25 cellular contexts compared by ENCODE assay signal in the genomic region with DNA sequence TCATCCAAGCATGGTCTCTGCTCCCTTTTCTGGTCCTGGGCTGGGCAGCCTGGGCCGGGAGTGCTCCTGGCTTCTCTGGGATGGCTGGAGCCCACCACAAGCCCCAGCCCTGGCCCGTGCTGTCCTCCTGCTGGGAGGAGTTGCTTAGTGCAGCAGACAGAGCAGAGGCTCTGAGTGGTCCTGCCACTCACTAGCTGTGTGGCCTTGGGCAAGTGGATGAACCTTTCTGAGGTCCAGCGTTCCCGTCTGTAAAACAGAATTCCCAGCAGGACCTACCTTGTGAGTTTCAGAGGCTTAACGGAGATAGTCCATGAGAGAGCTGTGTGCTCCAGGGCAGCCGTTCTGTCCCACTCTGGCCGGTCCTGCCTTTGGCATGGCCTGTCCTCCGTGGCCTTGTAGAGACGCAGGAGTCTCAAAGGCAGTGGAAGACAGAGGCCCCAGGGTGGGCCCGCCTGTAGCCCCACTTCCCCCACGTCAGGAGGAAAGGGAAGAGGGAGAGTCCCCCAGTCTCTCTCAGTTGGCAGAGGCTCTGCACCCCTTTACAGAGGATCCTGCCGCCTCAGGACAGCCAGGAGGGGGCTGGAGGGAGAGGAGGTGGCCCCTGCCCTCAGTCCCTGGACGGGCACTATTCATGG. TPM values are rescaled to one million over a fixed set of nuclear protein-coding genes. Genes with fewer than 3 reads are reported as not detected.
A peak's percentile ranks its signal among the peaks of the same experiment; 100 is the strongest.
DNase-seq lines count a peak whose midpoint lies in the region; ATAC-seq, FAIRE-seq and TF ChIP-seq lines count a peak whose summit lies in the region.
"Had no signal": no experiment of that assay in that cellular context is flagged by ENCODE, and none has a peak within 500 bp of the region (broad histone marks: within the 10 kb centered on the region; RNA-seq: fewer than 3 reads in every experiment).

No MANE protein-coding gene starts in this region.

- no peaks in the 10 kb centered on the region for H3K36me3 ChIP-seq in left ventricle myocardium inferior
- no peaks in the 10 kb centered on the region for H3K36me3 ChIP-seq in Panc1 (ENCODE audit: control insufficient read depth, insufficient read depth, low read length)
- no peaks in the 10 kb centered on the region for H3K36me3 ChIP-seq in H1 (ENCODE audit: control insufficient read depth in 2 of 4, insufficient read depth in 4 of 4, low read length in 3 of 4)
- H3K36me3 ChIP-seq: MG63, SJSA1 had no signal

- no peaks in the 10 kb centered on the region for H3K27me3 ChIP-seq in right cardiac atrium (ENCODE audit: control insufficient read depth, insufficient read depth)
- H3K27me3 ChIP-seq in left ventricle myocardium inferior (ENCODE audit: low read depth), result no peaks in the 10 kb centered on the region
- H3K27me3 ChIP-seq in Panc1 (ENCODE audit: control insufficient read depth, insufficient read depth, low read length), result no peaks in the 10 kb centered on the region
- no peaks in the 10 kb centered on the region; a peak in 1 of 7 replicates for H3K27me3 ChIP-seq in H1 (replicated peaks in 1 of 4; ENCODE audit: control insufficient read depth in 3 of 4, extremely low read depth in 1 of 4, insufficient read depth in 3 of 4, low read length in 3 of 4)
- H3K27me3 ChIP-seq: MG63 had no signal

- H2BK15ac ChIP-seq in H1 (ENCODE audit: low read length), result no peak overlapping the region

- no peak overlapping the region for H3K23ac ChIP-seq in H1 (ENCODE audit: insufficient read length)

- no peak overlapping the region for H2BK12ac ChIP-seq in H1 (ENCODE audit: low read depth, low read length)

- FAIRE-seq in H1 (lab: Jason Lieb, UNC) (no peak), urothelium cell line (lab: Jason Lieb, UNC) (no peak)
- FAIRE-seq: GM12892 had no signal

- POLR2A ChIA-PET in Panc1 (lab: Charles Lee) (no interaction called here), H1 (lab: Charles Lee; ENCODE audit: partially characterized antibody) (interaction anchor here (0.7 kb wide), 1 partner anchor 92 kb away, joined by 3 read pairs; no protein-coding TSS in a partner anchor)

- peak; percentile 1 to 7 for ATAC-seq in right cardiac atrium
- peak; percentile 14; the same call in 1 of the 2 replicates for ATAC-seq in Panc1
- ATAC-seq in sciatic nerve, result no peak
- no peak for ATAC-seq in GM21786 (IDR thresholded peaks at IDR 0.05; ENCODE audit: unreplicated experiment)
- ATAC-seq in HG03432 (IDR thresholded peaks at IDR 0.05; ENCODE audit: unreplicated experiment), result no peak
- ATAC-seq: Right ventricle myocardium inferior had no signal

- H3K4me1 ChIP-seq in right cardiac atrium (ENCODE audit: control insufficient read depth, insufficient read depth, low read length) (no peaks in the 10 kb centered on the region), left ventricle myocardium inferior (peaks cover 2% of the 10 kb centered on the region), Panc1 (ENCODE audit: control insufficient read depth, insufficient read depth, low read length) (peaks cover 2% of the 10 kb centered on the region), H1 (replicated peaks in 1 of 4; ENCODE audit: control insufficient read depth in 3 of 4, insufficient read depth in 4 of 4, low read length in 3 of 4) (no peaks in the 10 kb centered on the region)
- H3K4me1 ChIP-seq: SJSA1 had no signal

- TF ChIP-seq CTCF in left ventricle myocardium inferior (IDR thresholded peaks at IDR 0.05; ENCODE audit: borderline replicate concordance) (no peak), Panc1 (IDR thresholded peaks at IDR 0.05) (no peak), H1 (IDR thresholded peaks at IDR 0.05; ENCODE audit: control extremely low read depth in 1 of 3, insufficient read depth in 1 of 3, low read depth in 1 of 3, low read length in 3 of 3) (no peak)

- no peak overlapping the region for H2AK5ac ChIP-seq in H1 (ENCODE audit: low read depth, low read length)

- no peak overlapping the region for H2BK20ac ChIP-seq in H1 (ENCODE audit: low read length)

- H3K18ac ChIP-seq in H1 (ENCODE audit: extremely low read depth, low read length), result no peak overlapping the region

- BruUV-seq in Panc1 (replicated peaks; lab: Mats Ljungman, UMichigan), result no TSS peak

- in situ Hi-C loops in Panc1 (cut with HindIII; ENCODE audit: low pct_unique_long_range_greater_than_20kb, low sequenced_read_pairs), result no loop called here

- H3K56ac ChIP-seq in H1 (replicated peaks; ENCODE audit: insufficient read length, low read depth, low read length), result no peak overlapping the region

- TF ChIP-seq EP300 in H1 (IDR thresholded peaks at IDR 0.05; ENCODE audit: borderline replicate concordance in 1 of 2, low read depth in 2 of 2, low read length in 2 of 2), result no peak

- no peak overlapping the region for H3K4ac ChIP-seq in H1 (replicated peaks; ENCODE audit: insufficient read length, low read depth, low read length)

- H4K20me1 ChIP-seq in H1 (replicated peaks in 1 of 2; ENCODE audit: control insufficient read depth in 1 of 2, insufficient read depth in 2 of 2, low read length in 2 of 2), result peaks cover 0 to 2% of the 10 kb centered on the region in 2 experiments

- intact Hi-C loops in right cardiac atrium (cut with DNase I), result no loop called here
- intact Hi-C loops in left ventricle myocardium inferior (cut with micrococcal nuclease), result no loop called here
- intact Hi-C loops in Panc1 (cut with micrococcal nuclease; ENCODE audit: unreplicated experiment), result no loop called here
- intact Hi-C loops in sciatic nerve (cut with DNase I), result no loop called here

- DNase-seq in right cardiac atrium, result peak in 1 of 3 donors; percentile 35
- DNase-seq in left ventricle myocardium inferior, result no peak
- DNase-seq in Panc1 (ENCODE audit: low read depth, low spot score), result no peak
- no peak for DNase-seq in H1 (ENCODE audit: low read depth in 1 of 2, low spot score in 2 of 2)
- peak; percentile 55 for DNase-seq in sciatic nerve (ENCODE audit: low spot score)
- no peak for DNase-seq in urothelium cell line (ENCODE audit: low spot score)
- DNase-seq: Calu3, DND-41, GM23248, KG1, MG63, NCI-H1105 treated with DMSO at 0.1 percent for 48 hours, NCI-H2107, NCI-H446, NCI-H524 treated with DMSO at 0.1 percent for 48 hours, NCI-H774, PC-3 had no signal

- no peaks in the 10 kb centered on the region for H3K79me1 ChIP-seq in H1 (ENCODE audit: low read depth, low read length)

- no peak overlapping the region for H3K9ac ChIP-seq in H1 (replicated peaks in 1 of 4; ENCODE audit: extremely low read depth in 1 of 4, low read depth in 3 of 4, low read length in 3 of 4)
- H3K9ac ChIP-seq: GM23248 had no signal

- no peak overlapping the region for H3K4me3 ChIP-seq in right cardiac atrium (ENCODE audit: low read length)
- H3K4me3 ChIP-seq in left ventricle myocardium inferior, result no peak overlapping the region
- H3K4me3 ChIP-seq in Panc1 (ENCODE audit: low read depth in 2 of 2, low read length in 2 of 2), result no peak overlapping the region
- no peak overlapping the region for H3K4me3 ChIP-seq in H1 (ENCODE audit: extremely low read depth in 1 of 4, insufficient read depth in 2 of 4, low read depth in 3 of 4, low read length in 4 of 4)
- H3K4me3 ChIP-seq: GM23248, MG63, SJSA1 had no signal

- no peak overlapping the region for H3K4me2 ChIP-seq in H1 (ENCODE audit: insufficient read depth in 1 of 2, low read depth in 2 of 2, low read length in 2 of 2)

- CTCF ChIA-PET in Panc1 (lab: Charles Lee), result interaction anchor here (0.6 to 1.4 kb wide), 2 partner anchors 18 to 38 kb away, joined by 4 to 5 read pairs; a partner anchor contains a TSS
- CTCF ChIA-PET in H1 (lab: Charles Lee; ENCODE audit: partially characterized antibody), result interaction anchor here (1.0 to 59.2 kb wide), 5 partner anchors 18 to 405 kb away, joined by 3 to 2200 read pairs (median 65); a partner anchor contains a TSS

- WGBS in right cardiac atrium, result 69% methylated on average over 13 of the region's 13 CpGs
- 73% methylated on average over 13 of the region's 13 CpGs; no CpG with 5 or more reads in 1 of the 2 experiments for WGBS in H1 (ENCODE audit: extremely low coverage in 1 of 2, insufficient coverage in 1 of 2, insufficient read length in 1 of 2, insufficient replicate concordance in 2 of 2, low coverage in 1 of 2, low lambda C conversion rate in 2 of 2, missing lambda C conversion rate in 1 of 2), 2 experiments

- no peak overlapping the region for H3K14ac ChIP-seq in H1 (ENCODE audit: insufficient read length)

- no peak overlapping the region for H3K27ac ChIP-seq in right cardiac atrium (ENCODE audit: low read length)
- H3K27ac ChIP-seq in left ventricle myocardium inferior (replicated peaks), result no peak overlapping the region
- H3K27ac ChIP-seq in Panc1 (ENCODE audit: low read length), result no peak overlapping the region
- no peak overlapping the region for H3K27ac ChIP-seq in H1 (ENCODE audit: low read depth, low read length)
- H3K27ac ChIP-seq: GM23248, SJSA1 had no signal

- H3K9me3 ChIP-seq in right cardiac atrium (ENCODE audit: control insufficient read depth, low read length) (no peaks in the 10 kb centered on the region), left ventricle myocardium inferior (replicated peaks) (no peaks in the 10 kb centered on the region), Panc1 (ENCODE audit: control insufficient read depth, insufficient read depth, low read depth, low read length) (no peaks in the 10 kb centered on the region), H1 (ENCODE audit: insufficient read depth in 2 of 2, low read depth in 1 of 2, low read length in 1 of 2) (no peaks in the 10 kb centered on the region)
- H3K9me3 ChIP-seq: MG63, SJSA1 had no signal

- H3K79me2 ChIP-seq in H1 (ENCODE audit: control insufficient read depth in 1 of 2, insufficient read depth in 2 of 2, low read length in 2 of 2), result no peaks in the 10 kb centered on the region

- no peak overlapping the region for H4K91ac ChIP-seq in H1 (replicated peaks; ENCODE audit: insufficient read length, low read length)

- no peak overlapping the region for H2BK120ac ChIP-seq in H1 (replicated peaks; ENCODE audit: low read depth, low read length)

- peak overlapping the region; percentile 51 for H4K8ac ChIP-seq in H1 (ENCODE audit: extremely low read depth, insufficient read depth, low read length)

- no peak for TF ChIP-seq POLR2A in H1 (IDR thresholded peaks at IDR 0.05; ENCODE audit: control extremely low read depth in 1 of 2, low read depth in 2 of 2, low read length in 2 of 2)

- no peak overlapping the region for H4K5ac ChIP-seq in H1 (ENCODE audit: insufficient read length, low read depth, low read length)

- H3K23me2 ChIP-seq in H1 (ENCODE audit: low read depth, low read length), result no peaks in the 10 kb centered on the region

- H2BK5ac ChIP-seq in H1 (ENCODE audit: low read depth, low read length), result no peak overlapping the region

- no peak for TF ChIP-seq RAD21 in H1 (IDR thresholded peaks at IDR 0.05 in 1 of 2, conservative IDR thresholded peaks at IDR 0.05 in 1 of 2; ENCODE audit: low read depth in 2 of 2, low read length in 2 of 2)

- no peak overlapping the region for H2AFZ ChIP-seq in H1 (ENCODE audit: low read length)
- H2AFZ ChIP-seq: GM23248 had no signal

RNA-seq across cellular contexts. Expression of a gene that starts 7.8 kb away (rescaled TPM):
- total RNA-seq in right cardiac atrium (100 to 1,000 TPM in 1 of 4 donors, 10 to 100 TPM in 3; 75.8 to 131 (median 93.4) TPM), left ventricle myocardium inferior (43.0 TPM), Panc1 (2021; ENCODE audit: unreplicated experiment) (26.5 TPM), sciatic nerve (336 TPM)
- polyA plus RNA-seq in right cardiac atrium (70.9 TPM), H1 (2011; rRNA removed) (7.1 and 15.1 TPM in 2 replicates)
- polyA plus RNA-seq in Panc1 (2012; ENCODE audit: insufficient read length), result 26.4 TPM
- total RNA-seq in H1 (2021; fragmentation: NEBNext Ultra II Directional; extraction: Animal tissue kit (Norgen Biotek cat#: 25700)), result 11.2 and 13.8 TPM in 2 replicates
- polyA plus RNA-seq in H1 (2011; cell fraction: cytosol; rRNA removed), result 12.4 TPM
- 107 TPM for polyA plus RNA-seq in H1 (2011; cell fraction: nucleus; rRNA removed)
- polyA plus RNA-seq in H1 (2012, experiment 1 of 2), result 9.4 to 17.6 TPM (median 14.5 TPM) in 4 replicates
- 5.4 TPM for polyA plus RNA-seq in H1 (2012, experiment 2 of 2)
- 5.8 TPM for polyA plus RNA-seq in H1 (2013, experiment 1 of 2)
- polyA plus RNA-seq in H1 (2013, experiment 2 of 2), result 4.9 TPM
- polyA minus RNA-seq in H1 (2011; rRNA and poly(A)+ RNA removed), result 4.1 and 7.9 TPM in 2 replicates
- polyA minus RNA-seq in H1 (2011; cell fraction: cytosol; rRNA and poly(A)+ RNA removed), result 12.5 TPM
- polyA minus RNA-seq in H1 (2011; cell fraction: nucleus; rRNA and poly(A)+ RNA removed), result 40.4 TPM
- total RNA-seq: RPMI7951 had no signal

RNA-seq across cellular contexts. Expression of a gene that starts 37.8 kb away (rescaled TPM):
- total RNA-seq in right cardiac atrium (10 to 100 TPM in 2 of 4 donors, 1 to 10 TPM in 2; 6.9 to 12.2 (median 9.6) TPM), left ventricle myocardium inferior (14.0 TPM), Panc1 (2021; ENCODE audit: unreplicated experiment) (0.10 TPM), sciatic nerve (12.5 TPM)
- polyA plus RNA-seq in right cardiac atrium (13.5 TPM), H1 (2011; rRNA removed) (not detected in 2 replicates)
- polyA plus RNA-seq in Panc1 (2012; ENCODE audit: insufficient read length), result 0.24 TPM
- total RNA-seq in H1 (2021; fragmentation: NEBNext Ultra II Directional; extraction: Animal tissue kit (Norgen Biotek cat#: 25700)), result not detected in 2 replicates
- polyA plus RNA-seq in H1 (2011; cell fraction: cytosol; rRNA removed), result not detected
- polyA plus RNA-seq in H1 (2011; cell fraction: nucleus; rRNA removed), result 0.14 TPM
- 0.07 to 0.79 TPM (median 0.30 TPM) in 4 replicates for polyA plus RNA-seq in H1 (2012, experiment 1 of 2)
- 0.08 TPM for polyA plus RNA-seq in H1 (2012, experiment 2 of 2)
- polyA plus RNA-seq in H1 (2013, experiment 1 of 2), result not detected
- not detected for polyA plus RNA-seq in H1 (2013, experiment 2 of 2)
- not detected in 2 replicates for polyA minus RNA-seq in H1 (2011; rRNA and poly(A)+ RNA removed)
- polyA minus RNA-seq in H1 (2011; cell fraction: cytosol; rRNA and poly(A)+ RNA removed), result not detected
- polyA minus RNA-seq in H1 (2011; cell fraction: nucleus; rRNA and poly(A)+ RNA removed), result not detected
- total RNA-seq: GM23248, HT1080, RPMI7951 had no signal
- polyA plus RNA-seq: BJ had no signal

Comparison
In these comparisons a context has a peak if more than half of its experiments do, and no peak if none do; other contexts are left out.
1. ATAC-seq: peak in right cardiac atrium (2 of 2) and Panc1 (single experiment); none in sciatic nerve (single experiment), GM21786 (single experiment) and HG03432 (single experiment).